ENCODE assay signal across 9 cellular contexts in the genomic region with DNA sequence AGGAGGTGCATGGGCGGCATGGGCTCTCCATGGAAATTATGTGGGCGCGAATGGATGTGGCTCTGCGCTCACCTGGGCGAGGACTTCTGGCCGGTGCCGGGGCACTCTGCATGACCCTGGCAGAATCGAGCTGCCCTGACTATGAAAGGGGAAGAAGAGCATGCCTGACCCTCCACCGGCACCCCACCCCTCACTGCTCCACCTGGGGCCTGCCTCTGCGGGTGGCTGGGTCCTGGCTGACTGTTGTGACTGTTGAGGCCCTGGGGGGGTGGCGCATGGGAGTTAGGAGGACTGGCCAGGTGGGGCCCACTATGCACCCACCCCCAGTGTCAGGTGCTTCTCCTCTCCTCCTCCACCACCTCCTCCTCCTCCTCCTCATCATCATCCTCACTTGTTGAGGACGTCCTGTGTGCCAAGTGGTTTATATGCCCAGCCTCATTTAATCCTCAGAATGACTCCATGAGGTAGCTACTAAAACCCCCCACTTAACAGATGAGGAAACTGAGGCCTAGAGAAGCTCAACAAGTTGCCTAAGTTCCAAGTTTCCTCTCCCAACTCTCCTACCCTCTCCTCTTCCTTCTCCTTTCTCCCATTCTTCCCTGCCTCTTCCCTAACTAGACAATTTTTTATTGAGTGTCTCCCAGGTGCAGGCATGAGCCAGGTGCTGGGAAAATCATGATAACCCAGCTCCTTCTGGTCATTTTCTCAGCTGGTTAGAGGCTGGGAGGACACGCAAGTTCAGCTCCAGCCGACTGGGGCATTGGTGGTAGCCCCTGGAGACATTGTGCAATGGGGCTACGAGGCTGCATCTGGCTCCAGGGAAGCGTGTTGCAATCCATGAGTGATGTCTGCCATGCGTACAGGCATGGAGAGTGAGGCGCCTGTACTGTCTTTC. TPM values are rescaled to one million over a fixed set of nuclear protein-coding genes. Genes with fewer than 3 reads are reported as not detected.
DNase-seq lines count a peak whose midpoint lies in the region; ATAC-seq and TF ChIP-seq lines count a peak whose summit lies in the region.
"Had no signal": no experiment of that assay in that cellular context is flagged by ENCODE, and none has a peak within 500 bp of the region (broad histone marks: within the 10 kb centered on the region; RNA-seq: fewer than 3 reads in every experiment).

No MANE protein-coding gene starts in this region.

- DNase-seq in HCT116 (ENCODE audit: low read depth, low spot score) (no peak), SJSA1 (ENCODE audit: low read depth in 1 of 2, low spot score in 2 of 2) (no peak), fibroblast of the conjunctiva (ENCODE audit: low read depth) (peak; percentile 77), T-helper 9 cell (no peak), NCI-H1694 treated with DMSO at 0.1 percent for 48 hours (lab: John Stamatoyannopoulos, UW) (no peak)

- POLR2A ChIA-PET in HCT116 (lab: Charles Lee), result interaction anchor here (0.6 to 3.1 kb wide), 6 partner anchors 70 to 379 kb away, joined by 3 to 15 read pairs (median 6); a partner anchor contains a TSS

- no peaks in the 10 kb centered on the region for H3K9me3 ChIP-seq in HCT116 (ENCODE audit: control insufficient read depth in 1 of 2, insufficient read depth in 1 of 2, low read depth in 1 of 2, low read length in 2 of 2)
- peaks cover 4% of the 10 kb centered on the region; the same call in 1 of the 2 replicates for H3K9me3 ChIP-seq in SJSA1 (replicated peaks)
- no peaks in the 10 kb centered on the region for H3K9me3 ChIP-seq in skeletal muscle satellite cell (replicated peaks; ENCODE audit: low read length)

- H3K27ac ChIP-seq in HCT116 (ENCODE audit: low read depth, low read length) (peak overlapping the region; percentile 99), SJSA1 (peak overlapping the region; percentile 94)
- H3K27ac ChIP-seq: cardiac muscle cell had no signal

- H2AFZ ChIP-seq in HCT116 (ENCODE audit: low read depth, low read length, poor library complexity, severe bottlenecking), result no peak overlapping the region

- BruUV-seq in HCT116 (replicated peaks; lab: Mats Ljungman, UMichigan), result TSS peak; percentile 38

- H3K27me3 ChIP-seq in HCT116 (ENCODE audit: insufficient read depth, low read length), result no peaks in the 10 kb centered on the region
- H3K27me3 ChIP-seq in SJSA1 (replicated peaks), result no peaks in the 10 kb centered on the region; the same call in 1 of the 2 replicates
- H3K27me3 ChIP-seq in skeletal muscle satellite cell (ENCODE audit: control insufficient read depth, insufficient read depth, low read length), result no peaks in the 10 kb centered on the region
- H3K27me3 ChIP-seq: cardiac muscle cell had no signal

- no peaks in the 10 kb centered on the region for H3K9me2 ChIP-seq in HCT116 (ENCODE audit: insufficient read depth)

- H3K4me2 ChIP-seq in HCT116 (ENCODE audit: low read length), result peak overlapping the region; percentile 95
- H3K4me2 ChIP-seq in skeletal muscle satellite cell (ENCODE audit: low read length), result peak overlapping the region; percentile 74

- TF ChIP-seq RAD21 in HCT116 (IDR thresholded peaks at IDR 0.05; ENCODE audit: low read depth), result no peak

- H3K9ac ChIP-seq in HCT116 (ENCODE audit: low read length), result peak overlapping the region; percentile 98
- H3K9ac ChIP-seq in skeletal muscle satellite cell (ENCODE audit: low read depth, low read length), result peak overlapping the region; percentile 75

- TF ChIP-seq POLR2A in HCT116 (IDR thresholded peaks at IDR 0.05; ENCODE audit: borderline replicate concordance, extremely low read depth, insufficient read depth, insufficient read length), result peak; percentile 29

- CTCF ChIA-PET in HCT116 (lab: Charles Lee), result interaction anchor here (2.1 kb wide), 1 partner anchor 165 kb away, joined by 10 read pairs; no protein-coding TSS in a partner anchor

- ATAC-seq in HCT116 (no peak), HG03025 (IDR thresholded peaks at IDR 0.05; ENCODE audit: low FRiP score, unreplicated experiment) (no peak), HG02840 (IDR thresholded peaks at IDR 0.05; ENCODE audit: low FRiP score, unreplicated experiment) (no peak)

- H3K4me1 ChIP-seq in HCT116 (ENCODE audit: control insufficient read depth in 1 of 2, insufficient read depth in 2 of 2, low read length in 2 of 2) (peaks cover 63 to 80% of the 10 kb centered on the region in 2 experiments), SJSA1 (replicated peaks) (peaks cover 48% of the 10 kb centered on the region), skeletal muscle satellite cell (ENCODE audit: control insufficient read depth, insufficient read depth, low read length) (peaks cover 50% of the 10 kb centered on the region)

- H3K4me3 ChIP-seq in HCT116 (replicated peaks in 1 of 2; ENCODE audit: low read depth in 1 of 2, low read length in 2 of 2) (peak overlapping the region; percentile 94 to 97), SJSA1 (no peak overlapping the region), skeletal muscle satellite cell (ENCODE audit: low read length) (peak overlapping the region; percentile 52)
- H3K4me3 ChIP-seq: cardiac muscle cell had no signal

- peaks cover 70% of the 10 kb centered on the region for H3K79me2 ChIP-seq in HCT116 (ENCODE audit: insufficient read depth, low read length)

- TF ChIP-seq CTCF in HCT116 (IDR thresholded peaks at IDR 0.05 in 2 of 3, conservative IDR thresholded peaks at IDR 0.05 in 1 of 3; ENCODE audit: borderline replicate concordance in 1 of 3, insufficient read depth in 1 of 3, low read depth in 2 of 3, low read length in 2 of 3), result no peak

- no peaks in the 10 kb centered on the region for H4K20me1 ChIP-seq in HCT116 (ENCODE audit: insufficient read depth)

- intact Hi-C loops in HCT116 (cut with micrococcal nuclease), result loop anchor here (2.0 to 10.0 kb wide), 3 partner anchors 146 to 379 kb away; a partner anchor contains a TSS

- H3K36me3 ChIP-seq in HCT116 (ENCODE audit: control insufficient read depth in 1 of 2, insufficient read depth in 2 of 2, low read length in 2 of 2) (peaks cover 0 to 10% of the 10 kb centered on the region in 2 experiments; a peak in 1 of 4 replicates), SJSA1 (0 out of 2 replicates have a peak, but pooled peaks cover 3% of the 10 kb centered on the region), skeletal muscle satellite cell (ENCODE audit: insufficient read depth, low read length) (no peaks in the 10 kb centered on the region)
- H3K36me3 ChIP-seq: cardiac muscle cell had no signal

- RAD21 ChIA-PET in HCT116 (lab: Charles Lee; ENCODE audit: low non-redundant PET in 1 of 2, low total read pairs in 2 of 2, uncharacterized antibody in 2 of 2, unreplicated experiment in 2 of 2), result interaction anchor here (0.7 to 1.2 kb wide), 2 partner anchors 374 to 387 kb away, joined by 3 to 4 read pairs; no protein-coding TSS in a partner anchor

TF ChIP-seq in HCT116, 20 proteins besides CTCF, POLR2A, EP300 and RAD21:
- no peak for TF ChIP-seq EZH2phosphoT487 (IDR thresholded peaks at IDR 0.05; ENCODE audit: borderline replicate concordance)
- TF ChIP-seq EGR1 (IDR thresholded peaks at IDR 0.05; ENCODE audit: low read depth), result no peak
- peak; percentile 62 for TF ChIP-seq POLR2AphosphoS5 (IDR thresholded peaks at IDR 0.05; ENCODE audit: low read depth, low read length)
- 0 out of 2 replicates have a peak, but pooled peaks have one; percentile 21 for TF ChIP-seq ZFX (IDR thresholded peaks at IDR 0.05)

RNA-seq across cellular contexts. Expression of a gene that starts 2.3 kb away (rescaled TPM):
- 135 TPM for total RNA-seq in HCT116 (2021; ENCODE audit: unreplicated experiment)
- polyA plus RNA-seq in HCT116 (2012), result 123 and 126 TPM in 2 replicates
- total RNA-seq in SJSA1 (2014; rRNA removed; shearing (Covaris generic)), result 3.4 and 5.3 TPM in 2 replicates
- 6.8 and 28.4 TPM in 2 replicates for total RNA-seq in skeletal muscle satellite cell (2012; rRNA removed)
- polyA plus RNA-seq: cardiac muscle cell had no signal

Comparison
In these comparisons a context has a peak if more than half of its experiments do, and no peak if none do; other contexts are left out.
1. RNA of a gene that starts 2.3 kb away (total RNA-seq): 135 TPM in HCT116 (single experiment); 3.4 to 5.3 TPM in SJSA1; every median in the first group is over 10 times any median in the second.